In the genomic region with DNA sequence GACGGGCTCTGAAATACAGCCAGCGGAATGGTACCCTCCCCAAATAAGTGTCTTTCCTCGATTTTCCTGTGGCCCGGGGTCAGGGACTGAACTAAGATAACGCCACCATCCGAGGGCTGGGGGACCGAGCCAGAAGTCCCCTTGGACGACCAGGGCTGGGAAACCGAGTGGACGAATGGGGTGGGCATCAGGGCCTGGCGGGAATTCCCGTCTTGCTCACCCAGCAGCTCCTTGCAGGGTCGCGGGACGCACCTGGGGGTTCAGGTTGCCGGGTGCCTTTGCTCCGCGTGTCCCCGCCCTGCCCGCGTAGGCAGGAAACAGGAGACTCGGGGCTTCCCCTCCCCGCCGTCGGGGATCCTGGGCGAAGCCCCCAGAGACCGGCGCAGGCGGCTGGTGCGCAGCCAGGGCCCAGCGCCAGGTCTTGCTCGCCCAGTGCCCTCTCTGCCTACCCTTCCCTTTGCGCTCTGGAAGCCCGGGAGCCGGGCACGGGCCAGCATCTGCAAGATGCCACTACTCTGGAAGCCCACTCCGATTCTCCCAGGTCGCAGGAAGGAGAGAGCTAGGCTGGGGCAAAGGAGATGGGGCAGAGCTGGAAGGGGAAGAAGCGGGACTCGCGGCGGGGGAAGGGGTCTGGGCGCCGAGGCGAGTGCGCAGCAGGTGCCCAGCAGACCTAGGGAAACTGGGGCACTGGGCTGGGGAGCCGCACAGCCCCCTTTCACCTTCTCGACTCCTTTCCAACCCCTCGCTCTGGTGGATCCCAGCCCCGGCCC, we compare ENCODE assay signal across 9 cellular contexts. TPM values are rescaled to one million over a fixed set of nuclear protein-coding genes. Genes with fewer than 3 reads are reported as not detected.
DNase-seq lines count a peak whose midpoint lies in the region; ATAC-seq and TF ChIP-seq lines count a peak whose summit lies in the region.
"Had no signal": no experiment of that assay in that cellular context is flagged by ENCODE, and none has a peak within 500 bp of the region (broad histone marks: within the 10 kb centered on the region; RNA-seq: fewer than 3 reads in every experiment).

No MANE protein-coding gene starts in this region.

- no peak for TF ChIP-seq CTCF in WERI-Rb-1 (IDR thresholded peaks at IDR 0.05; ENCODE audit: low read depth, low read length)

- H3K4me3 ChIP-seq in WERI-Rb-1 (ENCODE audit: low read depth, low read length) (peak overlapping the region; percentile 35), iPS DF 6.9 (ENCODE audit: low read length) (peak overlapping the region; percentile 25; the same call in 1 of the 2 replicates), subcutaneous abdominal adipose tissue (ENCODE audit: low read depth in 1 of 5, low read length in 5 of 5) (peak overlapping the region in 3 of 5 donors; percentile 17 to 47 (median 31))

- peaks cover 32% of the 10 kb centered on the region for H3K27me3 ChIP-seq in WERI-Rb-1 (ENCODE audit: insufficient read depth, low read depth, severe bottlenecking)
- H3K27me3 ChIP-seq in iPS DF 6.9 (ENCODE audit: control insufficient read depth, insufficient read depth, low read length), result peaks cover 45% of the 10 kb centered on the region
- H3K27me3 ChIP-seq in subcutaneous abdominal adipose tissue (ENCODE audit: control insufficient read depth in 5 of 5, insufficient read depth in 4 of 5, low read length in 5 of 5), result peaks cover 26 to 50% (median 41%) of the 10 kb centered on the region in 5 donors

- no CpG with 5 or more reads among the region's 50 CpGs for WGBS in iPS DF 6.9 (ENCODE audit: insufficient coverage, insufficient read length)

- DNase-seq in activated T-cell treated with anti-CD3 and anti-CD28 coated beads, Interleukin-2, amount 50 U/mL, for 1 hour, result peak; percentile 42
- DNase-seq in activated T-cell treated with anti-CD3 and anti-CD28 coated beads for 4 hours (no peak), WERI-Rb-1 (no peak), iPS DF 6.9 (ENCODE audit: low read depth, low spot score) (no peak), posterior cingulate gyrus (no peak), ureter (ENCODE audit: low spot score) (no peak)

- peaks cover 2% of the 10 kb centered on the region; the same call in 1 of the 2 replicates for H3K4me1 ChIP-seq in iPS DF 6.9 (ENCODE audit: control insufficient read depth, insufficient read depth, low read length)
- peaks cover 0 to 25% (median 23%) of the 10 kb centered on the region in 5 donors for H3K4me1 ChIP-seq in subcutaneous abdominal adipose tissue (ENCODE audit: control insufficient read depth in 5 of 5, insufficient read depth in 5 of 5, low read length in 5 of 5)

- H3K36me3 ChIP-seq in WERI-Rb-1 (peaks cover 28% of the 10 kb centered on the region), iPS DF 6.9 (ENCODE audit: control insufficient read depth, insufficient read depth, low read length) (peaks cover 4% of the 10 kb centered on the region; the same call in 1 of the 2 replicates), subcutaneous abdominal adipose tissue (ENCODE audit: control insufficient read depth in 5 of 5, insufficient read depth in 5 of 5, low read length in 5 of 5) (no peaks in the 10 kb centered on the region)

- H3K9ac ChIP-seq in subcutaneous abdominal adipose tissue (ENCODE audit: low read length in 5 of 5), result no peak overlapping the region

- intact Hi-C loops in posterior cingulate gyrus (cut with DNase I), result no loop called here

- no peaks in the 10 kb centered on the region for H3K9me3 ChIP-seq in WERI-Rb-1 (ENCODE audit: severe bottlenecking)
- H3K9me3 ChIP-seq in iPS DF 6.9 (ENCODE audit: control insufficient read depth, insufficient read depth, low read length), result no peaks in the 10 kb centered on the region
- no peaks in the 10 kb centered on the region for H3K9me3 ChIP-seq in subcutaneous abdominal adipose tissue (ENCODE audit: control insufficient read depth in 5 of 5, low read length in 5 of 5)

- H3K27ac ChIP-seq in WERI-Rb-1 (no peak overlapping the region), iPS DF 6.9 (ENCODE audit: low read length) (no peak overlapping the region), subcutaneous abdominal adipose tissue (ENCODE audit: low read depth, low read length) (no peak overlapping the region)

- no peak for ATAC-seq in GM21717 (IDR thresholded peaks at IDR 0.05; ENCODE audit: unreplicated experiment)

RNA-seq across cellular contexts. Expression of gene GRIN2C, which starts 0.7 kb away (rescaled TPM):
- total RNA-seq in ureter, result 0.23 TPM

RNA-seq across cellular contexts. Expression of gene FDXR, which starts 12.4 kb away (rescaled TPM):
- 18.4 TPM for total RNA-seq in ureter

RNA-seq across cellular contexts. Expression of gene FADS6, which starts 33.0 kb away (rescaled TPM):
- 7.3 TPM for total RNA-seq in ureter
- total RNA-seq: renal cortical epithelial cell had no signal
